ENCODE assay signal across 8 cellular contexts in genomic region chr6:122789078-122789861, GRCh38. TPM values are rescaled to one million over a fixed set of nuclear protein-coding genes. Genes with fewer than 3 reads are reported as not detected.
A peak's percentile ranks its signal among the peaks of the same experiment; 100 is the strongest.
DNase-seq lines count a peak whose midpoint lies in the region; ATAC-seq and TF ChIP-seq lines count a peak whose summit lies in the region.

Gene SMPDL3A, plus strand, starts transcription at chr6:122789258. Its CDS starts 89 bp downstream, at chr6:122789347.

- POLR2A ChIA-PET in naive thymus-derived CD8-positive, alpha-beta T cell (lab: Charles Lee) = no interaction called here

- H3K27me3 ChIP-seq in foreskin keratinocyte = no peaks in the 10 kb centered on the region

- peak within 1 kb of the TSS; percentile 91 for H3K27ac ChIP-seq in foreskin keratinocyte

- in situ Hi-C loops in Caki2 (cut with HindIII; ENCODE audit: low pct_unique_long_range_greater_than_20kb, low sequenced_read_pairs) = no loop called here

- H3K4me1 ChIP-seq in foreskin keratinocyte = peaks cover 17% of the 10 kb centered on the region

- ATAC-seq in GM19328 (IDR thresholded peaks at IDR 0.05; ENCODE audit: unreplicated experiment) = peak; percentile 53
- ATAC-seq in HG03354 (IDR thresholded peaks at IDR 0.05; ENCODE audit: poor library complexity, severe bottlenecking, unreplicated experiment) = peak; percentile 64
- ATAC-seq in activated T-cell treated with anti-CD3 and anti-CD28 coated beads, Interleukin-2, amount 50 U/mL, for 4 hours = peak; percentile 53 to 59
- peak; percentile 69 for ATAC-seq in foreskin keratinocyte
- peak; percentile 30 to 39 for ATAC-seq in naive thymus-derived CD8-positive, alpha-beta T cell

- H3K9me3 Mint-ChIP-seq in activated T-cell treated with anti-CD3 and anti-CD28 coated beads, Interleukin-2, amount 50 U/mL, for 4 hours = no peaks in the 10 kb centered on the region
- no peaks in the 10 kb centered on the region for H3K9me3 Mint-ChIP-seq in naive thymus-derived CD8-positive, alpha-beta T cell

- TF ChIP-seq CTCF in foreskin keratinocyte (conservative IDR thresholded peaks at IDR 0.05) = peak; percentile 61

- peaks cover 10% of the 10 kb centered on the region for H3K4me1 Mint-ChIP-seq in activated T-cell treated with anti-CD3 and anti-CD28 coated beads, Interleukin-2, amount 50 U/mL, for 4 hours (ENCODE audit: low read depth)
- peaks cover 6 to 26% (median 17%) of the 10 kb centered on the region in 4 donors for H3K4me1 Mint-ChIP-seq in naive thymus-derived CD8-positive, alpha-beta T cell

- no peaks in the 10 kb centered on the region for H3K36me3 Mint-ChIP-seq in activated T-cell treated with anti-CD3 and anti-CD28 coated beads, Interleukin-2, amount 50 U/mL, for 4 hours (ENCODE audit: insufficient read depth)
- H3K36me3 Mint-ChIP-seq in naive thymus-derived CD8-positive, alpha-beta T cell = peaks cover 0 to 4% (median 0%) of the 10 kb centered on the region in 3 donors

- DNase-seq in Caki2 (ENCODE audit: low read depth) = peak; percentile 88
- peak; percentile 37 for DNase-seq in NCI-H446 treated with DMSO at 0.1 percent for 48 hours (lab: John Stamatoyannopoulos, UW)
- DNase-seq in activated T-cell treated with anti-CD3 and anti-CD28 coated beads, Interleukin-2, amount 50 U/mL, for 4 hours = no peak
- DNase-seq in foreskin keratinocyte = peak; percentile 42 to 66
- DNase-seq in naive thymus-derived CD8-positive, alpha-beta T cell = peak in 2 of 10 donors; percentile 3 to 5
- DNase-seq in GF-D8 (lab: John Stamatoyannopoulos, UW) = no peak

- peak within 1 kb of the TSS in 3 of 10 donors; percentile 46 to 56 (median 51) for H3K27ac Mint-ChIP-seq in naive thymus-derived CD8-positive, alpha-beta T cell

- peak within 1 kb of the TSS; percentile 75 for H3K4me3 Mint-ChIP-seq in activated T-cell treated with anti-CD3 and anti-CD28 coated beads, Interleukin-2, amount 50 U/mL, for 4 hours
- peak within 1 kb of the TSS; percentile 77 to 90 (median 86) for H3K4me3 Mint-ChIP-seq in naive thymus-derived CD8-positive, alpha-beta T cell

- peaks cover 58% of the 10 kb centered on the region for H3K27me3 Mint-ChIP-seq in activated T-cell treated with anti-CD3 and anti-CD28 coated beads, Interleukin-2, amount 50 U/mL, for 4 hours (ENCODE audit: low read depth)
- H3K27me3 Mint-ChIP-seq in naive thymus-derived CD8-positive, alpha-beta T cell = peaks cover 32 to 80% (median 60%) of the 10 kb centered on the region in 5 donors

RNA-seq across cellular contexts. Expression of gene SMPDL3A, which starts in this region (rescaled TPM):
- 7.4 and 16.5 TPM in 2 replicates for total RNA-seq in Caki2 (2014; rRNA removed; shearing (Covaris generic); ENCODE audit: low replicate concordance)
- under 1 TPM in 1 of 3 donors, not detected in 2; 0.22 TPM for total RNA-seq in activated T-cell treated with anti-CD3 and anti-CD28 coated beads, Interleukin-2, amount 50 U/mL, for 4 hours
- total RNA-seq in foreskin keratinocyte = 4.7 and 6.9 TPM in 2 replicates
- 2.7 and 5.0 TPM in 2 replicates for polyA plus RNA-seq in foreskin keratinocyte
- total RNA-seq in naive thymus-derived CD8-positive, alpha-beta T cell = under 1 TPM in 1 of 2 experiments, not detected in 1; 0.21 TPM
- not detected for polyA plus RNA-seq in naive thymus-derived CD8-positive, alpha-beta T cell

Comparison
In these comparisons a context has a peak if more than half of its experiments do, and no peak if none do; other contexts are left out.
1. Peak in ATAC-seq in activated T-cell treated with anti-CD3 and anti-CD28 coated beads, Interleukin-2, amount 50 U/mL, for 4 hours; RNA of the gene not detected or under 1 TPM.
2. Peak in ATAC-seq in naive thymus-derived CD8-positive, alpha-beta T cell; RNA of the gene not detected or under 1 TPM.
3. DNase-seq: peak in Caki2 (single experiment), NCI-H446 treated with DMSO at 0.1 percent for 48 hours (single experiment) and foreskin keratinocyte (2 of 2); none in activated T-cell treated with anti-CD3 and anti-CD28 coated beads, Interleukin-2, amount 50 U/mL, for 4 hours (single experiment) and GF-D8 (single experiment).
4. Peak in every context shown above with its lines, with median percentiles within 50 percentile points of each other: ATAC-seq.